ENCODE assay signal across 2 cellular contexts in genomic region chr17:76279742-76280287, GRCh38.
TF ChIP-seq lines count a peak whose summit lies in the region.

No MANE protein-coding gene starts in this region.

TF ChIP-seq in H1, 55 proteins besides CTCF, POLR2A, EP300 and RAD21:
- TF ChIP-seq E2F6 (IDR thresholded peaks at IDR 0.05) (no peak), JUN (IDR thresholded peaks at IDR 0.05; ENCODE audit: low read depth, low read length) (no peak), SP2 (IDR thresholded peaks at IDR 0.05; ENCODE audit: low read length) (no peak), BACH1 (IDR thresholded peaks at IDR 0.05; ENCODE audit: low read length) (no peak), SUZ12 (IDR thresholded peaks at IDR 0.05; ENCODE audit: low read length) (no peak), RBBP5 (IDR thresholded peaks at IDR 0.05; ENCODE audit: borderline replicate concordance, low read depth, low read length) (no peak), BCL11A (IDR thresholded peaks at IDR 0.05; ENCODE audit: low read depth in 2 of 2, low read length in 2 of 2) (no peak), RXRA (IDR thresholded peaks at IDR 0.05; ENCODE audit: insufficient read depth, low read depth, low read length) (no peak), POU5F1 (IDR thresholded peaks at IDR 0.05; ENCODE audit: low read depth, low read length) (no peak), SIN3A (conservative IDR thresholded peaks at IDR 0.05 in 1 of 2, IDR thresholded peaks at IDR 0.05 in 1 of 2; ENCODE audit: low read depth in 1 of 2, low read length in 2 of 2) (no peak), TAF7 (optimal IDR thresholded peaks at IDR 0.05; ENCODE audit: borderline replicate concordance, low read depth, low read length) (no peak), GABPA (IDR thresholded peaks at IDR 0.05; ENCODE audit: borderline replicate concordance, insufficient read depth, low read length) (no peak), SIX5 (IDR thresholded peaks at IDR 0.05; ENCODE audit: low read depth, low read length) (no peak), RFX5 (IDR thresholded peaks at IDR 0.05; ENCODE audit: borderline replicate concordance, low read depth, low read length) (no peak), CHD2 (IDR thresholded peaks at IDR 0.05; ENCODE audit: low read length) (no peak), CBX8 (IDR thresholded peaks at IDR 0.05; ENCODE audit: borderline replicate concordance, low read depth, low read length) (no peak), MAX (IDR thresholded peaks at IDR 0.05) (no peak), MAFK (IDR thresholded peaks at IDR 0.05; ENCODE audit: low read depth, low read length) (no peak), ZNF274 (IDR thresholded peaks at IDR 0.05; ENCODE audit: borderline replicate concordance, extremely low read depth, low read length) (no peak), EGR1 (IDR thresholded peaks at IDR 0.05; ENCODE audit: borderline replicate concordance, low read depth, low read length) (no peak)

TF ChIP-seq in HEK293T, 16 proteins besides CTCF, POLR2A, EP300 and RAD21:
- TF ChIP-seq FOXA1 (IDR thresholded peaks at IDR 0.05) (no peak), L3MBTL2 (conservative IDR thresholded peaks at IDR 0.05) (no peak), ZNF384 (IDR thresholded peaks at IDR 0.05) (no peak), NFRKB (IDR thresholded peaks at IDR 0.05) (no peak), SUZ12 (IDR thresholded peaks at IDR 0.05) (no peak), LEF1 (IDR thresholded peaks at IDR 0.05; ENCODE audit: borderline replicate concordance) (no peak), HDGF (IDR thresholded peaks at IDR 0.05; ENCODE audit: borderline replicate concordance) (no peak), ARNT (IDR thresholded peaks at IDR 0.05) (no peak), BHLHE40 (IDR thresholded peaks at IDR 0.05; ENCODE audit: borderline replicate concordance) (no peak)
